ENCODE assay signal across 18 cellular contexts in genomic region chr6:129921169-129921817, GRCh38.
DNase-seq lines count a peak whose midpoint lies in the region; ATAC-seq and TF ChIP-seq lines count a peak whose summit lies in the region.
"Had no signal": no experiment of that assay in that cellular context is flagged by ENCODE, and none has a peak within 500 bp of the region (broad histone marks: within the 10 kb centered on the region; RNA-seq: fewer than 3 reads in every experiment).

No MANE protein-coding gene starts in this region.

- in situ Hi-C loops in GM23248 (cut with MboI) (no loop called here), brain microvascular endothelial cell (cut with HindIII; ENCODE audit: low pct_ligation_motif_present, low sequenced_read_pairs) (no loop called here)

- DNase-seq in GM23248 (no peak), OCI-M1 (lab: John Stamatoyannopoulos, UW) (peak; percentile 62), brain microvascular endothelial cell (no peak), osteoblast (ENCODE audit: insufficient read length, low spot score, missing footprints) (no peak), SW 1271 (lab: John Stamatoyannopoulos, UW) (no peak), left ventricle myocardium superior (no peak)
- no peak for DNase-seq in stimulated activated naive CD4-positive, alpha-beta T cell (lab: John Stamatoyannopoulos, UW)
- DNase-seq: ACHN, AML-193, HCEC 1CT, NCI-H1436, NCI-H2029, NCI-H2171, NCI-H446 had no signal

- peaks cover 9% of the 10 kb centered on the region for H3F3A ChIP-seq in GM23248 (ENCODE audit: insufficient read depth)

- WGBS in GM23248 (ENCODE audit: low coverage in 1 of 2, low lambda C conversion rate in 2 of 2, missing lambda C conversion rate in 2 of 2), 2 experiments: 62 to 63% methylated on average over 3 of the region's 3 CpGs

- H3K27ac ChIP-seq in GM23248 (no peak overlapping the region), brain microvascular endothelial cell (peak overlapping the region; percentile 26), osteoblast (ENCODE audit: low read depth, low read length) (no peak overlapping the region)
- H3K27ac ChIP-seq: HL-60, SK-N-MC had no signal

- H3K27me3 ChIP-seq in GM23248 (replicated peaks; ENCODE audit: insufficient read depth) (no peaks in the 10 kb centered on the region), brain microvascular endothelial cell (replicated peaks) (no peaks in the 10 kb centered on the region), osteoblast (ENCODE audit: insufficient read depth, low read length) (no peaks in the 10 kb centered on the region)

- H3K4me1 ChIP-seq in GM23248 (ENCODE audit: insufficient read depth) (0 out of 2 replicates have a peak, but pooled peaks cover 2% of the 10 kb centered on the region), osteoblast (ENCODE audit: insufficient read depth, low read length) (peaks cover 9% of the 10 kb centered on the region)

- no peak for ATAC-seq in left ventricle myocardium superior
- ATAC-seq: Panc1, Right ventricle myocardium inferior had no signal

- TF ChIP-seq CTCF in brain microvascular endothelial cell (IDR thresholded peaks at IDR 0.05; ENCODE audit: low read depth, low read length, missing control alignments) (no peak), osteoblast (IDR thresholded peaks at IDR 0.05; ENCODE audit: extremely low read depth, low read depth, low read length) (no peak)

- H2AFZ ChIP-seq in GM23248: 0 out of 2 replicates have a peak overlapping the region, but pooled peaks have one; percentile 40
- peak overlapping the region; percentile 43 for H2AFZ ChIP-seq in osteoblast (ENCODE audit: low read length)

- H3K36me3 ChIP-seq in GM23248 (ENCODE audit: low read depth) (no peaks in the 10 kb centered on the region), brain microvascular endothelial cell (replicated peaks) (no peaks in the 10 kb centered on the region), osteoblast (ENCODE audit: insufficient read depth, low read length) (no peaks in the 10 kb centered on the region)

- H3K4me3 ChIP-seq in GM23248 (no peak overlapping the region), brain microvascular endothelial cell (ENCODE audit: low read depth, low read length) (no peak overlapping the region), osteoblast (ENCODE audit: insufficient read depth, low read length) (no peak overlapping the region)
- H3K4me3 ChIP-seq: SK-N-MC had no signal

- no peaks in the 10 kb centered on the region for H3K79me2 ChIP-seq in GM23248 (ENCODE audit: insufficient read depth)
- no peaks in the 10 kb centered on the region for H3K79me2 ChIP-seq in osteoblast (ENCODE audit: insufficient read depth, low read length)

- H4K20me1 ChIP-seq in GM23248 (ENCODE audit: insufficient read depth): no peaks in the 10 kb centered on the region
- H4K20me1 ChIP-seq in osteoblast (ENCODE audit: insufficient read depth, low read length): no peaks in the 10 kb centered on the region

- H3K9me2 ChIP-seq in GM23248 (ENCODE audit: insufficient read depth): no peaks in the 10 kb centered on the region

- H3K4me2 ChIP-seq in GM23248 (ENCODE audit: unreplicated experiment) (no peak overlapping the region), osteoblast (ENCODE audit: insufficient read depth, low read length) (no peak overlapping the region)

- intact Hi-C loops in left ventricle myocardium superior (cut with micrococcal nuclease): no loop called here

- no peak overlapping the region for H3K9ac ChIP-seq in GM23248

- H3K9me3 ChIP-seq in GM23248 (ENCODE audit: low read depth): no peaks in the 10 kb centered on the region
- H3K9me3 ChIP-seq in osteoblast (ENCODE audit: low read depth, low read length): no peaks in the 10 kb centered on the region
